ENCODE assay signal across 8 cellular contexts in the genomic region with DNA sequence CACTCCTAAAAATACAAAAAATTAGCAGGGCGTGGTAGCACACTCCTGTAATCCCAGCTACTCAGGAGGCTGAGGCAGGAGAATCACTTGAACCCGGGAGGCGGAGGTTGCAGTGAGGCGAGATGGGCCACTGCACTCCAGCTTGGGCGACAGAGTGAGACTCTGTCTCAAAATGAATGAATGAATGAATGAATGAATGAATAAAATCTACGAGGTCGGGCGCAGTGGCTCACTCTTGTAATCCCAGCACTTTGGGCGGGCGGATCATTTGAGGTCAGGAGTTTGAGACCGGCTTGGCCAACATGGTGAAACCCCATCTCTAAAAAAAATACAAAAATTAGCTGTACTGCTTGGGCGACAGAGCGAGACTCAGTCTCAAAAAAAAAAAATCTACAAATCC. TPM values are rescaled to one million over a fixed set of nuclear protein-coding genes. Genes with fewer than 3 reads are reported as not detected.
DNase-seq lines count a peak whose midpoint lies in the region; ATAC-seq, FAIRE-seq and TF ChIP-seq lines count a peak whose summit lies in the region.
"Not testable (repeated sequence)": the region's sequence is repeated elsewhere in the genome, so short reads cannot be mapped to it uniquely, and the experiment has no call there.

No MANE protein-coding gene starts in this region.

- H3K4me3 ChIP-seq in Caco-2 (ENCODE audit: low read depth, low read length) (peak overlapping the region; percentile 70), SU-DHL-6 (ENCODE audit: insufficient read depth, low read length, poor library complexity, severe bottlenecking) (peak overlapping the region; percentile 70), adrenal gland (peak overlapping the region in 2 of 4 donors; percentile 64), HepG2 (replicated peaks in 1 of 3; ENCODE audit: insufficient read depth in 1 of 3, low read depth in 2 of 3, low read length in 3 of 3) (peak overlapping the region; percentile 69 to 94 (median 84)), pancreas (peak overlapping the region; percentile 68 to 94 (median 87)), transverse colon (peak overlapping the region in 3 of 4 donors; percentile 62 to 95 (median 78))

- H3K4me2 ChIP-seq in SU-DHL-6 (ENCODE audit: low read depth, low read length, poor library complexity, severe bottlenecking) (peak overlapping the region; percentile 64), HepG2 (ENCODE audit: low read depth, low read length) (peak overlapping the region; percentile 98)

- peak overlapping the region; percentile 83 for H3K4me3 Mint-ChIP-seq in Caco-2 (ENCODE audit: unreplicated experiment)

- H3K4me1 ChIP-seq in Caco-2, result peaks cover 24% of the 10 kb centered on the region
- peaks cover 0 to 12% of the 10 kb centered on the region in 2 donors for H3K4me1 ChIP-seq in adrenal gland (replicated peaks in 1 of 2)
- H3K4me1 ChIP-seq in HepG2 (ENCODE audit: insufficient read depth, low read length), result peaks cover 46% of the 10 kb centered on the region
- not testable (repeated sequence) for H3K4me1 ChIP-seq in pancreas, transverse colon

- not testable (repeated sequence) for H3K4me1 Mint-ChIP-seq in Caco-2 (ENCODE audit: low read depth, unreplicated experiment)

- H4K20me1 ChIP-seq in SU-DHL-6 (ENCODE audit: low read depth, low read length); HepG2 (ENCODE audit: insufficient read depth, low read length): not testable (repeated sequence)

- H3K9ac ChIP-seq in SU-DHL-6 (ENCODE audit: low read length) (peak overlapping the region; percentile 69), HepG2 (ENCODE audit: insufficient read depth, low read depth, low read length) (peak overlapping the region; percentile 85)

- 70 to 75% (median 72%) methylated on average over 13 of the region's 13 CpGs for WGBS in adrenal gland, 4 donors
- 81% methylated on average over 13 of the region's 13 CpGs for WGBS in HepG2 (ENCODE audit: low lambda C conversion rate)
- WGBS in pancreas, 2 donors, result 67 to 72% methylated on average over 13 of the region's 13 CpGs
- WGBS in transverse colon (ENCODE audit: low coverage in 1 of 2), 2 donors, result 68 to 70% methylated on average over 8 to 13 of the region's 13 CpGs

- H3K36me3 ChIP-seq in Caco-2 (ENCODE audit: control insufficient read depth, insufficient read depth, low read length); SU-DHL-6 (ENCODE audit: low read length); adrenal gland (replicated peaks in 1 of 2); HepG2 (replicated peaks in 1 of 2; ENCODE audit: control insufficient read depth in 1 of 2, insufficient read depth in 2 of 2, low read length in 2 of 2); pancreas; transverse colon: not testable (repeated sequence)

- in situ Hi-C loops in HepG2 (cut with HindIII; ENCODE audit: extremely low pct_ligation_motif_present, low pct_unique_long_range_greater_than_20kb); transverse colon (cut with MboI; ENCODE audit: low pct_ligation_motif_present in 1 of 4, low pct_unique_long_range_greater_than_20kb in 1 of 4, low sequenced_read_pairs in 3 of 4): not testable (repeated sequence)

- not testable (repeated sequence) for H3K9me2 ChIP-seq in SU-DHL-6 (replicated peaks; ENCODE audit: insufficient read depth, low read length)

- not testable (repeated sequence) for H3K27me3 Mint-ChIP-seq in Caco-2 (ENCODE audit: insufficient read depth, unreplicated experiment)

- intact Hi-C loops in Caco-2 (cut with micrococcal nuclease; ENCODE audit: unreplicated experiment); adrenal gland (cut with DNase I); HepG2 (cut with micrococcal nuclease; ENCODE audit: unreplicated experiment); pancreas (cut with DNase I); transverse colon (cut with DNase I; ENCODE audit: low total_unique reads): not testable (repeated sequence)

- H3K9me3 Mint-ChIP-seq in Caco-2 (ENCODE audit: unreplicated experiment), result not testable (repeated sequence)

- not testable (repeated sequence) for H3K27ac ChIP-seq in SU-DHL-6 (ENCODE audit: low read depth, low read length); HepG2 (ENCODE audit: extremely low read length, insufficient read depth, low read length)
- H3K27ac ChIP-seq in adrenal gland, result peak overlapping the region in 3 of 5 donors; percentile 85 to 93 (median 87)
- H3K27ac ChIP-seq in epithelial cell of prostate, result peak overlapping the region; percentile 52
- peak overlapping the region in 3 of 4 donors; percentile 80 to 88 (median 83) for H3K27ac ChIP-seq in pancreas
- H3K27ac ChIP-seq in transverse colon, result peak overlapping the region; percentile 84 to 93 (median 88)

- peak overlapping the region; percentile 86 for H3K27ac Mint-ChIP-seq in Caco-2 (ENCODE audit: unreplicated experiment)

- H3K79me2 ChIP-seq in SU-DHL-6 (ENCODE audit: insufficient read depth, low read length); HepG2 (ENCODE audit: insufficient read depth, low read length): not testable (repeated sequence)

- not testable (repeated sequence) for TF ChIP-seq EP300 in HepG2 (IDR thresholded peaks at IDR 0.05; ENCODE audit: low read depth in 2 of 2, low read length in 2 of 2); HepG2 (CRISPR knock-in tag; IDR thresholded peaks at IDR 0.05; ENCODE audit: borderline replicate concordance); transverse colon (IDR thresholded peaks at IDR 0.05; ENCODE audit: low read depth)

- CTCF ChIA-PET in Caco-2 (lab: Charles Lee); HepG2 (lab: Yijun Ruan, JAX; ENCODE audit: low intra/inter-chr PET ratio, low total read pairs): not testable (repeated sequence)

- ATAC-seq in HG03354 (IDR thresholded peaks at IDR 0.05; ENCODE audit: poor library complexity, severe bottlenecking, unreplicated experiment), result peak; percentile 1
- ATAC-seq in HepG2, pancreas: not testable (repeated sequence)

- not testable (repeated sequence) for BruUV-seq in Caco-2 (replicated peaks; lab: Mats Ljungman, UMichigan); HepG2 (replicated peaks; lab: Mats Ljungman, UMichigan)

- H3F3A ChIP-seq in SU-DHL-6 (ENCODE audit: insufficient read depth), result not testable (repeated sequence)

- H3K27me3 ChIP-seq in Caco-2 (replicated peaks; ENCODE audit: control insufficient read depth, insufficient read depth, low read length); SU-DHL-6 (ENCODE audit: low read length); adrenal gland; HepG2 (ENCODE audit: control insufficient read depth in 1 of 2, insufficient read depth in 2 of 2, low read length in 2 of 2); pancreas; transverse colon: not testable (repeated sequence)

- peak overlapping the region; percentile 87 for H2AFZ ChIP-seq in SU-DHL-6 (ENCODE audit: low read depth, low read length, severe bottlenecking)
- H2AFZ ChIP-seq in HepG2 (ENCODE audit: low read length), result not testable (repeated sequence)

- not testable (repeated sequence) for H3K9me3 ChIP-seq in Caco-2; SU-DHL-6 (ENCODE audit: insufficient read depth, low read length); adrenal gland (replicated peaks in 1 of 3); HepG2 (ENCODE audit: low read length); pancreas; transverse colon

- not testable (repeated sequence) for DNase-seq in Caco-2; epithelial cell of prostate (ENCODE audit: low read depth, low spot score); HepG2 (ENCODE audit: low spot score); transverse colon
- peak in 2 of 7 donors; percentile 31 to 56 for DNase-seq in adrenal gland
- DNase-seq in pancreas, result peak in 1 of 6 donors; percentile 11

- TF ChIP-seq POLR2A in adrenal gland (IDR thresholded peaks at IDR 0.05); HepG2 (IDR thresholded peaks at IDR 0.05; ENCODE audit: insufficient read depth in 1 of 2, low read depth in 2 of 2, low read length in 2 of 2); transverse colon (IDR thresholded peaks at IDR 0.05): not testable (repeated sequence)

- TF ChIP-seq CTCF in Caco-2 (IDR thresholded peaks at IDR 0.05; ENCODE audit: insufficient read depth in 1 of 2, low read depth in 1 of 2, low read length in 1 of 2, severe bottlenecking in 1 of 2, unreplicated experiment in 1 of 2); SU-DHL-6 (IDR thresholded peaks at IDR 0.05; ENCODE audit: insufficient read depth, low read length, poor library complexity, severe bottlenecking); adrenal gland (IDR thresholded peaks at IDR 0.05); HepG2 (CRISPR knock-in tag; IDR thresholded peaks at IDR 0.05); pancreas (IDR thresholded peaks at IDR 0.05); transverse colon (IDR thresholded peaks at IDR 0.05): not testable (repeated sequence)

- FAIRE-seq in HepG2 (lab: Jason Lieb, UNC); pancreas (lab: Jason Lieb, UNC): not testable (repeated sequence)

- POLR2A ChIA-PET in Caco-2 (lab: Charles Lee) (interaction anchor here (0.7 to 1.4 kb wide), 3 partner anchors 12 to 41 kb away, joined by 3 to 4 read pairs (median 3); no protein-coding TSS in a partner anchor), HepG2 (lab: Yijun Ruan, JAX) (interaction anchor here (0.9 to 2.0 kb wide), 6 partner anchors 9 to 90 kb away, joined by 3 to 7 read pairs (median 4); a partner anchor contains a TSS)

- TF ChIP-seq RAD21 in HepG2 (CRISPR knock-in tag; IDR thresholded peaks at IDR 0.05), result not testable (repeated sequence)

- H3K36me3 Mint-ChIP-seq in Caco-2 (ENCODE audit: insufficient read depth, unreplicated experiment), result not testable (repeated sequence)

RNA-seq across cellular contexts. Expression of a gene that starts 0.5 kb away (rescaled TPM):
- total RNA-seq in Caco-2 (2022), result 8.8 and 9.7 TPM in 2 replicates
- total RNA-seq in adrenal gland, result 10 to 100 TPM in 2 of 8 donors, 1 to 10 TPM in 6; 7.5 to 10.5 (median 9.9) TPM
- polyA plus RNA-seq in adrenal gland, result 10 to 100 TPM in 2 of 3 donors, 1 to 10 TPM in 1; 5.9 to 18.1 (median 10.8) TPM
- total RNA-seq in HepG2 (2016; rRNA removed; fragmentation: Illumina TruSeq; extraction: Trizol), result 2.1 and 3.9 TPM in 2 replicates
- total RNA-seq in HepG2 (2016; cell fraction: cytosol; rRNA removed; fragmentation: Illumina TruSeq; extraction: Trizol; ENCODE audit: low read depth), result 1.1 and 1.2 TPM in 2 replicates
- total RNA-seq in HepG2 (2016; cell fraction: insoluble cytoplasmic fraction; rRNA removed; fragmentation: Illumina TruSeq; extraction: Trizol), result 1.9 and 4.5 TPM in 2 replicates
- total RNA-seq in HepG2 (2016; cell fraction: membrane; rRNA removed; fragmentation: Illumina TruSeq; extraction: Trizol), result 1.4 TPM in 2 replicates
- total RNA-seq in HepG2 (2016; cell fraction: nucleus; rRNA removed; fragmentation: Illumina TruSeq; extraction: Trizol), result 5.3 and 6.0 TPM in 2 replicates
- polyA plus RNA-seq in HepG2 (2011; rRNA removed), result 6.3 and 6.8 TPM in 2 replicates
- polyA plus RNA-seq in HepG2 (2011; cell fraction: cytosol; rRNA removed), result 4.5 and 4.6 TPM in 2 replicates
- polyA plus RNA-seq in HepG2 (2011; cell fraction: nucleus; rRNA removed), result 24.8 and 27.0 TPM in 2 replicates
- 2.4 and 3.8 TPM in 2 replicates for polyA plus RNA-seq in HepG2 (2012)
- 0.55 and 0.59 TPM in 2 replicates for polyA plus RNA-seq in HepG2 (2016; cell fraction: cytosol; fragmentation: Illumina TruSeq; extraction: Trizol; ENCODE audit: low read depth)
- 2.4 and 2.5 TPM in 2 replicates for polyA plus RNA-seq in HepG2 (2016; cell fraction: insoluble cytoplasmic fraction; fragmentation: Illumina TruSeq; extraction: Trizol; ENCODE audit: low read depth)
- 1.4 and 1.6 TPM in 2 replicates for polyA plus RNA-seq in HepG2 (2016; cell fraction: membrane; fragmentation: Illumina TruSeq; extraction: Trizol; ENCODE audit: low read depth)
- 9.5 and 12.3 TPM in 2 replicates for polyA plus RNA-seq in HepG2 (2016; cell fraction: nucleus; fragmentation: Illumina TruSeq; extraction: Trizol; ENCODE audit: insufficient read depth, low read depth)
- 5.5 and 15.7 TPM in 2 replicates for polyA minus RNA-seq in HepG2 (2011; rRNA and poly(A)+ RNA removed; ENCODE audit: low replicate concordance)
- polyA minus RNA-seq in HepG2 (2011; cell fraction: cytosol; rRNA and poly(A)+ RNA removed), result 1.1 and 2.1 TPM in 2 replicates
- polyA minus RNA-seq in HepG2 (2011; cell fraction: nucleus; rRNA and poly(A)+ RNA removed), result 2.7 and 11.4 TPM in 2 replicates
- 1 to 10 TPM; 2.9 to 6.9 (median 4.1) TPM for total RNA-seq in pancreas
- polyA plus RNA-seq in pancreas, result 1 to 10 TPM; 9.7 to 9.9 TPM
- 10 to 100 TPM in 2 of 4 donors, 1 to 10 TPM in 2; 7.8 to 22.3 (median 12.6) TPM for total RNA-seq in transverse colon

RNA-seq across cellular contexts. Expression of a gene that starts 38.5 kb away (rescaled TPM):
- 105 and 119 TPM in 2 replicates for total RNA-seq in Caco-2 (2022)
- 10 to 100 TPM; 32.8 to 67.5 (median 53.6) TPM for total RNA-seq in adrenal gland
- 10 to 100 TPM; 24.2 to 85.0 (median 30.4) TPM for polyA plus RNA-seq in adrenal gland
- 65.8 and 103 TPM in 2 replicates for total RNA-seq in HepG2 (2016; rRNA removed; fragmentation: Illumina TruSeq; extraction: Trizol)
- 8.7 and 10.7 TPM in 2 replicates for total RNA-seq in HepG2 (2016; cell fraction: cytosol; rRNA removed; fragmentation: Illumina TruSeq; extraction: Trizol; ENCODE audit: low read depth)
- 69.8 and 98.6 TPM in 2 replicates for total RNA-seq in HepG2 (2016; cell fraction: insoluble cytoplasmic fraction; rRNA removed; fragmentation: Illumina TruSeq; extraction: Trizol)
- 20.1 and 24.8 TPM in 2 replicates for total RNA-seq in HepG2 (2016; cell fraction: membrane; rRNA removed; fragmentation: Illumina TruSeq; extraction: Trizol)
- total RNA-seq in HepG2 (2016; cell fraction: nucleus; rRNA removed; fragmentation: Illumina TruSeq; extraction: Trizol), result 49.6 and 52.1 TPM in 2 replicates
- polyA plus RNA-seq in HepG2 (2011; rRNA removed), result 19.8 and 23.2 TPM in 2 replicates
- polyA plus RNA-seq in HepG2 (2011; cell fraction: cytosol; rRNA removed), result 11.7 and 16.1 TPM in 2 replicates
- polyA plus RNA-seq in HepG2 (2011; cell fraction: nucleus; rRNA removed), result 15.7 and 16.5 TPM in 2 replicates
- 44.9 and 47.3 TPM in 2 replicates for polyA plus RNA-seq in HepG2 (2012)
- 7.0 and 8.4 TPM in 2 replicates for polyA plus RNA-seq in HepG2 (2016; cell fraction: cytosol; fragmentation: Illumina TruSeq; extraction: Trizol; ENCODE audit: low read depth)
- polyA plus RNA-seq in HepG2 (2016; cell fraction: insoluble cytoplasmic fraction; fragmentation: Illumina TruSeq; extraction: Trizol; ENCODE audit: low read depth), result 113 and 115 TPM in 2 replicates
- polyA plus RNA-seq in HepG2 (2016; cell fraction: membrane; fragmentation: Illumina TruSeq; extraction: Trizol; ENCODE audit: low read depth), result 16.1 and 16.3 TPM in 2 replicates
- 64.6 and 65.0 TPM in 2 replicates for polyA plus RNA-seq in HepG2 (2016; cell fraction: nucleus; fragmentation: Illumina TruSeq; extraction: Trizol; ENCODE audit: insufficient read depth, low read depth)
- 8.0 and 14.1 TPM in 2 replicates for polyA minus RNA-seq in HepG2 (2011; rRNA and poly(A)+ RNA removed; ENCODE audit: low replicate concordance)
- 19.6 and 26.3 TPM in 2 replicates for polyA minus RNA-seq in HepG2 (2011; cell fraction: cytosol; rRNA and poly(A)+ RNA removed)
- polyA minus RNA-seq in HepG2 (2011; cell fraction: nucleus; rRNA and poly(A)+ RNA removed), result 26.9 and 29.6 TPM in 2 replicates
- 10 to 100 TPM; 24.4 to 35.0 (median 30.2) TPM for total RNA-seq in pancreas
- 10 to 100 TPM; 13.7 to 34.3 TPM for polyA plus RNA-seq in pancreas
- 10 to 100 TPM; 35.2 to 82.7 (median 56.9) TPM for total RNA-seq in transverse colon
